In genomic region chr21:15992171-15992570, GRCh38 we compare ENCODE assay signal across 1 cellular context.
A peak's percentile ranks its signal among the peaks of the same experiment; 100 is the strongest.
TF ChIP-seq lines count a peak whose summit lies in the region.

No MANE protein-coding gene starts in this region.

TF ChIP-seq in endothelial cell of umbilical vein, 7 proteins besides CTCF, POLR2A, EP300 and RAD21:
- TF ChIP-seq, protein P1, sequence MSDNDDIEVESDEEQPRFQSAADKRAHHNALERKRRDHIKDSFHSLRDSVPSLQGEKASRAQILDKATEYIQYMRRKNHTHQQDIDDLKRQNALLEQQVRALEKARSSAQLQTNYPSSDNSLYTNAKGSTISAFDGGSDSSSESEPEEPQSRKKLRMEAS (IDR thresholded peaks at IDR 0.05; ENCODE audit: insufficient read depth, insufficient read length) = no peak
- peak; percentile 78 for TF ChIP-seq GATA2 (IDR thresholded peaks at IDR 0.05; ENCODE audit: insufficient read depth, insufficient read length, low read depth, low read length)
- no peak for TF ChIP-seq EZH2 (IDR thresholded peaks at IDR 0.05; ENCODE audit: borderline replicate concordance, low read depth, low read length, severe bottlenecking)
- peak; percentile 90 for TF ChIP-seq FOS (IDR thresholded peaks at IDR 0.05; ENCODE audit: borderline replicate concordance, insufficient read depth, low read length)
- peak; percentile 88 for TF ChIP-seq JUN (IDR thresholded peaks at IDR 0.05; ENCODE audit: borderline replicate concordance, insufficient read depth, insufficient read length, low read depth)
- peak; percentile 82 for TF ChIP-seq POLR2AphosphoS5 (IDR thresholded peaks at IDR 0.05; ENCODE audit: insufficient read depth, low read depth, low read length)
